ENCODE assay signal across 24 cellular contexts in genomic region chr18:11380968-11381367, GRCh38.
"Had no signal": no experiment of that assay in that cellular context is flagged by ENCODE, and none has a peak within 500 bp of the region (broad histone marks: within the 10 kb centered on the region; RNA-seq: fewer than 3 reads in every experiment).

No MANE protein-coding gene starts in this region.

- H3K4me1 Mint-ChIP-seq: immature natural killer cell had no signal

- H3K4me2 ChIP-seq: hepatocyte had no signal

- H3K27ac ChIP-seq: colonic mucosa, esophagus muscularis mucosa, foreskin keratinocyte, gastroesophageal sphincter, heart left ventricle, hepatocyte, left ventricle myocardium inferior, lower lobe of right lung had no signal

- FAIRE-seq: endothelial cell of umbilical vein, frontal cortex, kidney had no signal

- H3K9me3 ChIP-seq: colonic mucosa, esophagus muscularis mucosa, gastroesophageal sphincter, heart left ventricle, left ventricle myocardium inferior, lower lobe of right lung had no signal

- H2AFZ ChIP-seq: hepatocyte had no signal

- H3K27me3 Mint-ChIP-seq: dendritic cell treated with granulocyte-macrophage colony-stimulating factor and Interleukin-4, amounts not matched to agents 40 ng/mL and 50 ng/mL, for 4 days; effector memory CD8-positive, alpha-beta T cell had no signal

- H3K4me3 ChIP-seq: colonic mucosa, esophagus muscularis mucosa, gastroesophageal sphincter, heart left ventricle, hepatocyte, left ventricle myocardium inferior, lower lobe of right lung, mucosa of descending colon had no signal

- H3K4me3 Mint-ChIP-seq: dendritic cell treated with granulocyte-macrophage colony-stimulating factor and Interleukin-4, amounts not matched to agents 40 ng/mL and 50 ng/mL, for 4 days; effector memory CD8-positive, alpha-beta T cell; immature natural killer cell; mesothelial cell of epicardium had no signal

- H3K27ac Mint-ChIP-seq: dendritic cell treated with granulocyte-macrophage colony-stimulating factor and Interleukin-4, amounts not matched to agents 40 ng/mL and 50 ng/mL, for 4 days; effector memory CD8-positive, alpha-beta T cell; immature natural killer cell; mesothelial cell of epicardium had no signal

- H3K36me3 Mint-ChIP-seq: immature natural killer cell, mesothelial cell of epicardium had no signal

- H3K27me3 ChIP-seq: colonic mucosa, esophagus muscularis mucosa, foreskin keratinocyte, gastroesophageal sphincter, heart left ventricle, hepatocyte had no signal

- ATAC-seq: effector memory CD8-positive, alpha-beta T cell; foreskin keratinocyte; gastroesophageal sphincter; left colon; left lobe of liver; lower lobe of right lung; mucosa of descending colon had no signal

- H3K36me3 ChIP-seq: colonic mucosa, esophagus muscularis mucosa, gastroesophageal sphincter, heart left ventricle, left ventricle myocardium inferior, lower lobe of right lung had no signal

- DNase-seq: colonic mucosa; cortex of kidney; effector CD8-positive, alpha-beta T cell; effector memory CD8-positive, alpha-beta T cell; foreskin keratinocyte; hypothalamus; immature natural killer cell; islet precursor cell; kidney; kidney glomerular epithelial cell; left colon; left ventricle myocardium inferior; lower lobe of right lung; mesenchymal stem cell; mucosa of descending colon had no signal

- H3K4me1 ChIP-seq: colonic mucosa, foreskin keratinocyte, gastroesophageal sphincter, heart left ventricle, lower lobe of right lung had no signal

- H3K9me3 Mint-ChIP-seq: dendritic cell treated with granulocyte-macrophage colony-stimulating factor and Interleukin-4, amounts not matched to agents 40 ng/mL and 50 ng/mL, for 4 days; immature natural killer cell; mesothelial cell of epicardium had no signal
